In the genomic region with DNA sequence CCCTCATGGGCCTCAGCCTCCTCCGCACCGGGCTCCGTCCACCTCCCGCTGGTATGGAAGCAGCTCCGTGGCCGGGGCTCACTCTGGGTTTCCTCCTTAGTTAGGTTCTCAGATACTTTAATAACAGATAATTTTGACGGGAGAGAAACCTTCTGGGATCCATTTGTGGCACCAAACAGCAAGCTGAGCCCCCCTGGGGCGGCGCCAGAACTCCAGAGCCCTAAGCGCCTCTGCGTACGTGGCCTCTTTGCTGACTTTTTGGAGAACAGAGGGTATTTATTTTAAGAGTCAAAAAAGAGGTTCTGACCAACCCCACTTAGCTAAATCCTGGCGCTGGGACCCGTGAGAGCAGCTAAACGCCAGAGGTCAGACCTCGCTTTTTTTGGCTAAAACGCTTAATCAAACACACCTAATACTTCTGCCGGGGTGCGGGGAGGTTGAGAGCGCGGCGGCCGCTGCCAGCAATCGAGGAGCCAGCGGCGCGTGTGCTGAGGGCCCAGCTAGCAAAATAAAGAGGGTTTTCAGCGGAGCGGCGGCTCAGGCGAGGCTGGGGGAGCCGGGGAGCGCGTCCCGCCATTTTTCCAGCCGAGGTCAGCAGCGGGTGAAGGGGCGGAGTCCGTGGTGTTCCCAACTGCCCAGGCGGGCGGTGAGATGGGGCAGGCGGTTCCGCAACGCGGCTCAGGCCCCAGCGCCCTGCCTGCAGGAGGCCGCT, we compare ENCODE assay signal across 1 cellular context.
TF ChIP-seq lines count a peak whose summit lies in the region.

No MANE protein-coding gene starts in this region.

TF ChIP-seq in K562, 482 proteins besides CTCF, POLR2A, EP300 and RAD21 (continued from another document):
- TF ChIP-seq MGA (IDR thresholded peaks at IDR 0.05), result 0 out of 2 replicates have a peak, but pooled peaks have one; percentile 42
- TF ChIP-seq MXD1 (CRISPR knock-in tag; IDR thresholded peaks at IDR 0.05; ENCODE audit: borderline replicate concordance, poor library complexity, severe bottlenecking), result no peak
- no peak for TF ChIP-seq NR2C1 (IDR thresholded peaks at IDR 0.05)
- TF ChIP-seq NR2C1 (tag; IDR thresholded peaks at IDR 0.05), result 0 out of 2 replicates have a peak, but pooled peaks have one; percentile 45
- TF ChIP-seq SAFB (IDR thresholded peaks at IDR 0.05; ENCODE audit: borderline replicate concordance, low read depth, low read length), result no peak
- peak in 2 of 3 experiments; percentile 29 to 78 for TF ChIP-seq YY1 (IDR thresholded peaks at IDR 0.05; ENCODE audit: borderline replicate concordance in 1 of 3, control insufficient read depth in 1 of 3, extremely low read depth in 1 of 3, insufficient read depth in 3 of 3, insufficient read length in 1 of 3, insufficient replicate concordance in 2 of 3, low read depth in 1 of 3, low read length in 2 of 3)
- no peak for TF ChIP-seq GTF3C2 (IDR thresholded peaks at IDR 0.05; ENCODE audit: borderline replicate concordance, extremely low read depth, insufficient read length)
- no peak for TF ChIP-seq SUPT5H (IDR thresholded peaks at IDR 0.05)
- TF ChIP-seq RCOR1 (IDR thresholded peaks at IDR 0.05; ENCODE audit: borderline replicate concordance in 1 of 2, low read depth in 2 of 2, low read length in 2 of 2), result no peak
- no peak for TF ChIP-seq NCOA1 (IDR thresholded peaks at IDR 0.05; ENCODE audit: low read depth)
- TF ChIP-seq POLR2G (IDR thresholded peaks at IDR 0.05; ENCODE audit: low read depth, low read length), result peak; percentile 67
- TF ChIP-seq NFIC (IDR thresholded peaks at IDR 0.05), result no peak
- TF ChIP-seq MAX (CRISPR knock-in tag; IDR thresholded peaks at IDR 0.05), result peak; percentile 59
- no peak for TF ChIP-seq NR2C2 (CRISPR knock-in tag; IDR thresholded peaks at IDR 0.05)
- peak; percentile 49 for TF ChIP-seq NR2C2 (tag; IDR thresholded peaks at IDR 0.05)
- TF ChIP-seq, protein P1, sequence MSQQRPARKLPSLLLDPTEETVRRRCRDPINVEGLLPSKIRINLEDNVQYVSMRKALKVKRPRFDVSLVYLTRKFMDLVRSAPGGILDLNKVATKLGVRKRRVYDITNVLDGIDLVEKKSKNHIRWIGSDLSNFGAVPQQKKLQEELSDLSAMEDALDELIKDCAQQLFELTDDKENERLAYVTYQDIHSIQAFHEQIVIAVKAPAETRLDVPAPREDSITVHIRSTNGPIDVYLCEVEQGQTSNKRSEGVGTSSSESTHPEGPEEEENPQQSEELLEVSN (IDR thresholded peaks at IDR 0.05; ENCODE audit: borderline replicate concordance in 1 of 2, extremely low read depth in 1 of 2, insufficient read depth in 1 of 2, insufficient read length in 1 of 2, low read depth in 1 of 2, low read length in 1 of 2, poor library complexity in 1 of 2, severe bottlenecking in 1 of 2), result peak; percentile 18 to 86
- no peak for TF ChIP-seq RBM22 (IDR thresholded peaks at IDR 0.05; ENCODE audit: low read depth, low read length, poor library complexity, severe bottlenecking)
- no peak for TF ChIP-seq HSF4 (CRISPR knock-in tag; IDR thresholded peaks at IDR 0.05; ENCODE audit: borderline replicate concordance)
- no peak for TF ChIP-seq FOXK1 (CRISPR knock-in tag; IDR thresholded peaks at IDR 0.05; ENCODE audit: borderline replicate concordance)
- peak; percentile 48 for TF ChIP-seq ZNF316 (IDR thresholded peaks at IDR 0.05)
- no peak for TF ChIP-seq PHB (CRISPR knock-in tag; IDR thresholded peaks at IDR 0.05)
